ENCODE assay signal across 13 cellular contexts in the genomic region with DNA sequence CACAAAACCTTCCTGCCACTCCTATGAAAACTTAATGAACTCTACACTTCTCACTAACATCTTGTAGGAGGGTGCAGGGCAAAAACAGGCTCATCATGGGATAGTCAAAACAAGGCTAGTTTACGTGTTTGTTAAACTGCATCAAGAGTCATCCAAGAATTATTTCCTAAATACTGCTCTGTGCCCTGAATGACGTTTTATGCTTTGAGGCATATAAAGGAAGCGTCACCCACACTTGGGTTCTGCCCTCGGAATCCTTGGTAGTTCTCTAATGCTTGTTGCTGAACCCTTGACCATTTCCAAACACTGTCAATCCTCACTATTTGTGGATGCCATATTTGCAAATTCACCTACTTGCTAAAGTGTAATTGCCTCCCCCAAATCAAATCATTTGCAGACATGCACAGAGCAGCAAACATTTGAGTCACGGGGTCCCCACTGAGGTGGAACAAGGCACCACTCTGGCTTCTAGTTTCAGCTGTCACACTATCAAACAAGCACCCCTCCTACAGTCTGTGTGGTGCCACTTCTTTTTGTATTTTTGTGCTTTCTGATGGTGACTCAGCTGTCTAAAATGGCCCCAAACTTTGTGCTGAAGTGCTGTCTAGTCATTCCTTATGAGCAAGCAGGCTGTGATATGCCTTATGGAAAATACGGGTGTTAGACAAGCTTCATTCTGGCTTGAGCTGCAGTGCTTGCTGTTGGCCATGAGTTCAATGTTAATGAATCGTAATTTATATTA. TPM values are rescaled to one million over a fixed set of nuclear protein-coding genes. Genes with fewer than 3 reads are reported as not detected.
DNase-seq lines count a peak whose midpoint lies in the region; ATAC-seq and TF ChIP-seq lines count a peak whose summit lies in the region.
"Had no signal": no experiment of that assay in that cellular context is flagged by ENCODE, and none has a peak within 500 bp of the region (broad histone marks: within the 10 kb centered on the region; RNA-seq: fewer than 3 reads in every experiment).

No MANE protein-coding gene starts in this region.

- intact Hi-C loops in Calu3 (cut with micrococcal nuclease; ENCODE audit: unreplicated experiment), result no loop called here

- H3K27ac Mint-ChIP-seq in neural crest cell (ENCODE audit: unreplicated experiment), result peak overlapping the region; percentile 21
- H3K27ac Mint-ChIP-seq in Calu3 (ENCODE audit: unreplicated experiment), result no peak overlapping the region
- H3K27ac Mint-ChIP-seq in activated CD8-positive, alpha-beta memory T cell treated with anti-CD3 and anti-CD28 coated beads, Interleukin-2, amount 10 ng/mL, durations not matched to agents 7 days and 5 days, result no peak overlapping the region

- TF ChIP-seq CTCF in epithelial cell of esophagus (IDR thresholded peaks at IDR 0.05; ENCODE audit: insufficient read depth, low read depth, low read length, missing control alignments) (no peak), neural crest cell (conservative IDR thresholded peaks at IDR 0.05) (no peak), Calu3 (IDR thresholded peaks at IDR 0.05; ENCODE audit: unreplicated experiment) (no peak)

- peaks cover 22% of the 10 kb centered on the region for H3K4me1 Mint-ChIP-seq in neural crest cell
- H3K4me1 Mint-ChIP-seq in Calu3 (ENCODE audit: low read depth, unreplicated experiment), result no peaks in the 10 kb centered on the region
- no peaks in the 10 kb centered on the region for H3K4me1 Mint-ChIP-seq in activated CD8-positive, alpha-beta memory T cell treated with anti-CD3 and anti-CD28 coated beads, Interleukin-2, amount 10 ng/mL, durations not matched to agents 7 days and 5 days

- CTCF ChIA-PET in Calu3 (lab: Charles Lee), result no interaction called here
- CTCF ChIA-PET in activated CD8-positive, alpha-beta memory T cell treated with anti-CD3 and anti-CD28 coated beads, Interleukin-2, amount 10 ng/mL, durations not matched to agents 7 days and 5 days (lab: Charles Lee), result no interaction called here

- BruUV-seq in Calu3 (replicated peaks; lab: Mats Ljungman, UMichigan), result no TSS peak

- H3K9me3 Mint-ChIP-seq in neural crest cell (no peaks in the 10 kb centered on the region), Calu3 (ENCODE audit: low read depth, unreplicated experiment) (no peaks in the 10 kb centered on the region)
- no peaks in the 10 kb centered on the region for H3K9me3 Mint-ChIP-seq in activated CD8-positive, alpha-beta memory T cell treated with anti-CD3 and anti-CD28 coated beads, Interleukin-2, amount 10 ng/mL, durations not matched to agents 7 days and 5 days (ENCODE audit: low read depth)

- no peak overlapping the region for H3K4me3 ChIP-seq in epithelial cell of esophagus (ENCODE audit: low read length)
- H3K4me3 ChIP-seq: cardiac muscle cell, mucosa of descending colon, upper lobe of left lung had no signal

- peak; percentile 52 for DNase-seq in AG08395 (ENCODE audit: low spot score)
- peak; percentile 15 for DNase-seq in OCI-M1 (lab: John Stamatoyannopoulos, UW)
- DNase-seq in epithelial cell of esophagus (ENCODE audit: low read depth), result peak; percentile 52
- no peak for DNase-seq in neural crest cell (ENCODE audit: low read depth, low spot score)
- DNase-seq in Calu3, result no peak
- DNase-seq in NCI-H510A treated with DMSO at 0.1 percent for 48 hours (lab: John Stamatoyannopoulos, UW), result no peak
- no peak for DNase-seq in activated CD8-positive, alpha-beta memory T cell treated with anti-CD3 and anti-CD28 coated beads, Interleukin-2, amount 10 ng/mL, durations not matched to agents 7 days and 5 days
- DNase-seq in hypothalamus (lab: John Stamatoyannopoulos, UW), result no peak
- DNase-seq: MM.1S, mucosa of descending colon, upper lobe of left lung, WERI-Rb-1 had no signal

- no peak for ATAC-seq in activated CD8-positive, alpha-beta memory T cell treated with anti-CD3 and anti-CD28 coated beads, Interleukin-2, amount 10 ng/mL, durations not matched to agents 7 days and 5 days

- no peak overlapping the region for H3K4me3 Mint-ChIP-seq in neural crest cell
- H3K4me3 Mint-ChIP-seq in Calu3 (ENCODE audit: low read depth, unreplicated experiment), result no peak overlapping the region
- no peak overlapping the region for H3K4me3 Mint-ChIP-seq in activated CD8-positive, alpha-beta memory T cell treated with anti-CD3 and anti-CD28 coated beads, Interleukin-2, amount 10 ng/mL, durations not matched to agents 7 days and 5 days

- H3K27me3 Mint-ChIP-seq in neural crest cell (ENCODE audit: low read depth) (no peaks in the 10 kb centered on the region), Calu3 (ENCODE audit: unreplicated experiment) (no peaks in the 10 kb centered on the region)
- H3K27me3 Mint-ChIP-seq in activated CD8-positive, alpha-beta memory T cell treated with anti-CD3 and anti-CD28 coated beads, Interleukin-2, amount 10 ng/mL, durations not matched to agents 7 days and 5 days, result peaks cover 60% of the 10 kb centered on the region

- H3K36me3 Mint-ChIP-seq in neural crest cell (ENCODE audit: low read depth) (no peaks in the 10 kb centered on the region), Calu3 (ENCODE audit: insufficient read depth, unreplicated experiment) (no peaks in the 10 kb centered on the region)
- H3K36me3 Mint-ChIP-seq in activated CD8-positive, alpha-beta memory T cell treated with anti-CD3 and anti-CD28 coated beads, Interleukin-2, amount 10 ng/mL, durations not matched to agents 7 days and 5 days, result no peaks in the 10 kb centered on the region

RNA-seq across cellular contexts. Expression of a gene that starts 15.5 kb away (rescaled TPM):
- total RNA-seq in neural crest cell (0.55 and 0.82 TPM in 2 replicates), Calu3 (2022) (12.0 and 20.6 TPM in 2 replicates)
- under 1 TPM in 1 of 2 experiments, not detected in 1; 0.35 TPM for total RNA-seq in activated CD8-positive, alpha-beta memory T cell treated with anti-CD3 and anti-CD28 coated beads, Interleukin-2, amount 10 ng/mL, durations not matched to agents 7 days and 5 days

Comparison
In these comparisons a context has a peak if more than half of its experiments do, and no peak if none do; other contexts are left out.
1. DNase-seq: peak in AG08395 (single experiment), OCI-M1 (single experiment) and epithelial cell of esophagus (single experiment); none in neural crest cell (single experiment), Calu3 (single experiment), NCI-H510A treated with DMSO at 0.1 percent for 48 hours (single experiment), activated CD8-positive, alpha-beta memory T cell treated with anti-CD3 and anti-CD28 coated beads, Interleukin-2, amount 10 ng/mL, durations not matched to agents 7 days and 5 days (single experiment) and hypothalamus (0 of 51).